ENCODE assay signal across 13 cellular contexts in the genomic region with DNA sequence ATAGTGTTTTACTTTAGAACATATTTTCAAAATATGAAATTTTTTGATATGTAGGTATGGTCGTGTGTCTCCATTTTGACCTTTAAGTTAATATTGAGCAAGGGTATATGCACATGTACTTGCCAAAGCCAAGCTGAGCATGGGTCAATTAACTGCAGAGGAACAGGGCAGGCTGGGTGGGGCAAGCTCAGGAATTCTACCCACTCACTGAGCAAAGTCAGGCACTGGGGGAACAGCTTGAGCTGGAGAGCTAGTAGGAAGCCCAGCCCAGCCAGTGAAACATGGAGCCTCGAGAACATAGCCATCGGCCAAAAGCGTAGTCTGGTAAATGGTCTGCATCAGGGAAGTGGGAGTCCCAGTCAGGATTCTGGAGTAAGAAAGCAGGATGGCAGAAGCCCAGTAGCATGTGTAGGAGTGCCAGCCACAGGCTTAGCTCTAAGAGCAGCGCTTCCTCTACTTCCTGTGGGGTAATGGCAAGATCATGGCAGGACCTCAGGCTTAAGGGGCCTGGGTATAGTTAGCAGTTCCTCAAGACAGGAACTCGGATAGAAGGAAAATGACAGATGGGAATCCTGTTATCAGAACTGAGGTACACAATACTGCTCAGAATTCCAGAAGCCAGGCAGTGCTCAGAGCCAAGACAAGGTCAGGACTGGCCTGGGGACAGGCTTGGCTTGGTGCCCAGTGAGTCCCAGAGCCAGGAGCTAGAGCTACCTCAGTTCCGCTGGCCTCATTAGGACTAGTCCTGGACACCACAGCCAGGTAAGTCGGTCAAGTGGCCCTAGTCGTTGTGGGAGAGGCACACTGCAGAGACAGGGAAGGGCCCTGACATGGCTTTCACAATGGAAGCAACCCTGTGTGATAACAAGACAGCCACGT.
A peak's percentile ranks its signal among the peaks of the same experiment; 100 is the strongest.
DNase-seq lines count a peak whose midpoint lies in the region; ATAC-seq and TF ChIP-seq lines count a peak whose summit lies in the region.
"Had no signal": no experiment of that assay in that cellular context is flagged by ENCODE, and none has a peak within 500 bp of the region (broad histone marks: within the 10 kb centered on the region; RNA-seq: fewer than 3 reads in every experiment).

No MANE protein-coding gene starts in this region.

- H3K9me2 ChIP-seq in Loucy (replicated peaks; ENCODE audit: low read depth, low read length) = no peaks in the 10 kb centered on the region

- H3K27ac Mint-ChIP-seq in CD8-positive, alpha-beta memory T cell = peak overlapping the region in 1 of 8 donors; percentile 31
- H3K27ac Mint-ChIP-seq: activated naive CD4-positive, alpha-beta T cell treated with anti-CD3 and anti-CD28 coated beads, Interleukin-2, amount 10 ng/mL, durations not matched to agents 7 days and 5 days had no signal

- no peak overlapping the region for H2AFZ ChIP-seq in Loucy (ENCODE audit: low read length)

- H3K27ac ChIP-seq in adrenal gland (no peak overlapping the region), left lung (peak overlapping the region in 1 of 2 donors; percentile 69)
- H3K27ac ChIP-seq in CD8-positive, alpha-beta memory T cell (ENCODE audit: low read depth, low read length) = no peak overlapping the region
- H3K27ac ChIP-seq: BLaER1, tibial artery had no signal

- ATAC-seq in left lung (peak; percentile 71), HG03571 (IDR thresholded peaks at IDR 0.05; ENCODE audit: unreplicated experiment) (no peak)

- TF ChIP-seq CTCF in Loucy (conservative IDR thresholded peaks at IDR 0.05; ENCODE audit: low read length) (no peak), adrenal gland (IDR thresholded peaks at IDR 0.05) (no peak), left lung (IDR thresholded peaks at IDR 0.05) (no peak)

- H3K4me1 ChIP-seq in Loucy (ENCODE audit: insufficient read depth, low read length, poor library complexity, severe bottlenecking) (peaks cover 16% of the 10 kb centered on the region), adrenal gland (replicated peaks in 1 of 2) (peaks cover 4 to 16% of the 10 kb centered on the region in 2 donors), left lung (peaks cover 7 to 36% of the 10 kb centered on the region in 2 donors)
- H3K4me1 ChIP-seq in CD8-positive, alpha-beta memory T cell (ENCODE audit: insufficient read depth, low read length) = peaks cover 7% of the 10 kb centered on the region

- H3K27me3 ChIP-seq in Loucy (ENCODE audit: insufficient read depth, low read length, poor library complexity, severe bottlenecking) (no peaks in the 10 kb centered on the region), adrenal gland (no peaks in the 10 kb centered on the region), left lung (no peaks in the 10 kb centered on the region)
- H3K27me3 ChIP-seq in CD8-positive, alpha-beta memory T cell (ENCODE audit: insufficient read depth, low read length, poor library complexity, severe bottlenecking) = no peaks in the 10 kb centered on the region
- H3K27me3 ChIP-seq: BLaER1, tibial artery had no signal

- CTCF ChIA-PET in CD8-positive, alpha-beta memory T cell (lab: Charles Lee) = interaction anchor here (0.6 to 9.7 kb wide), 4 partner anchors 11 to 139 kb away, joined by 3 to 60 read pairs (median 3); no protein-coding TSS in a partner anchor

- POLR2A ChIA-PET in CD8-positive, alpha-beta memory T cell (lab: Charles Lee) = interaction anchor here (1.1 to 1.6 kb wide), 2 partner anchors 68 to 163 kb away, joined by 3 to 4 read pairs; a partner anchor contains a TSS

- H3K36me3 ChIP-seq in Loucy (ENCODE audit: insufficient read depth, low read length) = no peaks in the 10 kb centered on the region
- H3K36me3 ChIP-seq in adrenal gland (replicated peaks in 1 of 2) = no peaks in the 10 kb centered on the region
- H3K36me3 ChIP-seq in left lung = no peaks in the 10 kb centered on the region
- H3K36me3 ChIP-seq in CD8-positive, alpha-beta memory T cell (ENCODE audit: insufficient read depth, low read length) = no peaks in the 10 kb centered on the region
- H3K36me3 ChIP-seq: BLaER1, tibial artery had no signal

- H3K79me2 ChIP-seq in Loucy (ENCODE audit: insufficient read depth, low read length) = no peaks in the 10 kb centered on the region

- intact Hi-C loops in adrenal gland (cut with DNase I) = loop anchor here in 1 of 2 donors (5.0 kb wide), 1 partner anchor 135 kb away; no protein-coding TSS in a partner anchor
- intact Hi-C loops in left lung (cut with DNase I) = no loop called here

- H3K36me3 Mint-ChIP-seq in CD8-positive, alpha-beta memory T cell = peaks cover 0 to 2% (median 0%) of the 10 kb centered on the region in 3 donors
- H3K36me3 Mint-ChIP-seq: IgD-negative memory B cell had no signal

- no peak for TF ChIP-seq POLR2A in adrenal gland (IDR thresholded peaks at IDR 0.05)

- no peaks in the 10 kb centered on the region for H3K9me3 Mint-ChIP-seq in CD8-positive, alpha-beta memory T cell
- H3K9me3 Mint-ChIP-seq: activated naive CD4-positive, alpha-beta T cell treated with anti-CD3 and anti-CD28 coated beads, Interleukin-2, amount 10 ng/mL, durations not matched to agents 7 days and 5 days; IgD-negative memory B cell had no signal

- H3K9ac ChIP-seq in Loucy (ENCODE audit: low read depth, low read length, poor library complexity, severe bottlenecking) = no peak overlapping the region
- H3K9ac ChIP-seq: BLaER1 had no signal

- peak overlapping the region; percentile 25 for H3K4me2 ChIP-seq in Loucy (ENCODE audit: low read depth, low read length, poor library complexity, severe bottlenecking)
- H3K4me2 ChIP-seq: BLaER1 had no signal

- WGBS in adrenal gland, 4 donors = 51 to 62% (median 56%) methylated on average over 8 to 10 of the region's 10 CpGs

- H3K27me3 Mint-ChIP-seq in CD8-positive, alpha-beta memory T cell = peaks cover 5 to 7% of the 10 kb centered on the region in 2 donors

- H3K9me3 ChIP-seq in Loucy (ENCODE audit: insufficient read depth, low read depth, low read length) = no peaks in the 10 kb centered on the region
- H3K9me3 ChIP-seq in adrenal gland (replicated peaks in 1 of 3) = no peaks in the 10 kb centered on the region
- no peaks in the 10 kb centered on the region for H3K9me3 ChIP-seq in left lung
- H3K9me3 ChIP-seq in CD8-positive, alpha-beta memory T cell (ENCODE audit: low read length) = no peaks in the 10 kb centered on the region
- H3K9me3 ChIP-seq: BLaER1, tibial artery had no signal

- peak; percentile 86 to 90 for DNase-seq in AML-193 (lab: John Stamatoyannopoulos, UW)
- DNase-seq in adrenal gland = peak; percentile 44 to 75 (median 61)
- peak in 1 of 2 donors; percentile 49 for DNase-seq in left lung
- no peak for DNase-seq in CD8-positive, alpha-beta memory T cell
- no peak for DNase-seq in COLO829 (ENCODE audit: low spot score)
- DNase-seq in DMS153 treated with DMSO at 0.1 percent for 48 hours (lab: John Stamatoyannopoulos, UW; ENCODE audit: unreplicated experiment) = no peak
- DNase-seq: activated CD4-positive, alpha-beta T cell treated with anti-CD3 and anti-CD28 coated beads for 4 hours; activated naive CD4-positive, alpha-beta T cell treated with anti-CD3 and anti-CD28 coated beads, Interleukin-2, amount 10 ng/mL, durations not matched to agents 7 days and 5 days; tibial artery had no signal

- H3K4me3 Mint-ChIP-seq in CD8-positive, alpha-beta memory T cell = peak overlapping the region in 1 of 7 donors; percentile 13
- H3K4me3 Mint-ChIP-seq: activated naive CD4-positive, alpha-beta T cell treated with anti-CD3 and anti-CD28 coated beads, Interleukin-2, amount 10 ng/mL, durations not matched to agents 7 days and 5 days; IgD-negative memory B cell had no signal

- no peaks in the 10 kb centered on the region for H4K20me1 ChIP-seq in Loucy (ENCODE audit: insufficient read depth, low read length, poor library complexity, severe bottlenecking)
- H4K20me1 ChIP-seq: BLaER1 had no signal

- H3K4me3 ChIP-seq in Loucy (ENCODE audit: low read length, poor library complexity, severe bottlenecking) (no peak overlapping the region), adrenal gland (no peak overlapping the region), left lung (no peak overlapping the region)
- no peak overlapping the region for H3K4me3 ChIP-seq in CD8-positive, alpha-beta memory T cell (ENCODE audit: low read length)
- H3K4me3 ChIP-seq: BLaER1, tibial artery had no signal

- peaks cover 22 to 36% (median 29%) of the 10 kb centered on the region in 3 donors for H3K4me1 Mint-ChIP-seq in CD8-positive, alpha-beta memory T cell

- no peaks in the 10 kb centered on the region for H3F3A ChIP-seq in Loucy (ENCODE audit: low read depth)

Comparison
In these comparisons a context has a peak if more than half of its experiments do, and no peak if none do; other contexts are left out.
1. DNase-seq: peak in AML-193 (2 of 2) and adrenal gland (7 of 7); none in CD8-positive, alpha-beta memory T cell (0 of 5), COLO829 (single experiment) and DMS153 treated with DMSO at 0.1 percent for 48 hours (single experiment).